Comparison of ENCODE assay signal across 7 cellular contexts in genomic region chr3:186588619-186589018, GRCh38. TPM values are rescaled to one million over a fixed set of nuclear protein-coding genes. Genes with fewer than 3 reads are reported as not detected.
DNase-seq lines count a peak whose midpoint lies in the region; ATAC-seq and TF ChIP-seq lines count a peak whose summit lies in the region.
"Had no signal": no experiment of that assay in that cellular context is flagged by ENCODE, and none has a peak within 500 bp of the region (broad histone marks: within the 10 kb centered on the region; RNA-seq: fewer than 3 reads in every experiment).

No MANE protein-coding gene starts in this region.

- H3K36me3 ChIP-seq in RWPE2 (ENCODE audit: low read depth) (peaks cover 27% of the 10 kb centered on the region), colonic mucosa (no peaks in the 10 kb centered on the region)

- H3K4me3 ChIP-seq in RWPE2 (ENCODE audit: severe bottlenecking) (no peak overlapping the region), colonic mucosa (no peak overlapping the region)
- H3K4me3 ChIP-seq: spleen had no signal

- intact Hi-C loops in left colon (cut with DNase I, micrococcal nuclease) = no loop called here
- intact Hi-C loops in colonic mucosa (cut with DNase I) = no loop called here

- H3K4me1 ChIP-seq in RWPE2 (ENCODE audit: insufficient read depth, poor library complexity, severe bottlenecking) (peaks cover 22% of the 10 kb centered on the region), colonic mucosa (no peaks in the 10 kb centered on the region)
- H3K4me1 ChIP-seq: spleen had no signal

- DNase-seq in RWPE2 (ENCODE audit: low spot score) = no peak
- no peak for DNase-seq in left colon
- DNase-seq in dedifferentiated amniotic fluid mesenchymal stem cell (ENCODE audit: extremely low spot score) = no peak
- no peak for DNase-seq in colonic mucosa
- DNase-seq: naive thymus-derived CD8-positive, alpha-beta T cell; NCI-H69; spleen had no signal

- H3K9me3 ChIP-seq in RWPE2 (ENCODE audit: severe bottlenecking) (no peaks in the 10 kb centered on the region), colonic mucosa (no peaks in the 10 kb centered on the region)
- H3K9me3 ChIP-seq: spleen had no signal

- no peak for TF ChIP-seq CTCF in RWPE2 (IDR thresholded peaks at IDR 0.05; ENCODE audit: poor library complexity, severe bottlenecking)
- TF ChIP-seq CTCF in colonic mucosa (IDR thresholded peaks at IDR 0.05) = no peak

- H3K27ac ChIP-seq in RWPE2 (ENCODE audit: poor library complexity, severe bottlenecking) (peak overlapping the region; percentile 92), colonic mucosa (no peak overlapping the region)
- H3K27ac ChIP-seq: spleen had no signal

- no peak overlapping the region for H3K9ac ChIP-seq in colonic mucosa (ENCODE audit: low read depth in 2 of 2, low read length in 2 of 2)

- ATAC-seq in RWPE2 (ENCODE audit: low read depth) = peak; percentile 88
- ATAC-seq in left colon = peak; percentile 48
- ATAC-seq: naive thymus-derived CD8-positive, alpha-beta T cell had no signal

- H3K27me3 ChIP-seq in RWPE2 (ENCODE audit: insufficient read depth, poor library complexity, severe bottlenecking) = no peaks in the 10 kb centered on the region
- H3K27me3 ChIP-seq in colonic mucosa = no peaks in the 10 kb centered on the region
- H3K27me3 ChIP-seq: spleen had no signal

RNA-seq across cellular contexts. Expression of gene DNAJB11, which starts 18.1 kb away (rescaled TPM):
- total RNA-seq in left colon = 10 to 100 TPM; 39.8 to 49.3 TPM
- total RNA-seq in colonic mucosa = 10 to 100 TPM; 54.7 to 72.5 TPM

RNA-seq across cellular contexts. Expression of gene TBCCD1, which starts 21.5 kb away (rescaled TPM):
- total RNA-seq in left colon (10 to 100 TPM; 10.0 to 10.7 TPM), colonic mucosa (10 to 100 TPM; 10.4 to 14.3 TPM)

RNA-seq across cellular contexts. Expression of gene AHSG, which starts 24.2 kb away (rescaled TPM):
- total RNA-seq in left colon (not detected), colonic mucosa (1 to 10 TPM in 1 of 2 donors, not detected in 1; 1.9 TPM)
- total RNA-seq: naive thymus-derived CD8-positive, alpha-beta T cell had no signal

RNA-seq across cellular contexts. Expression of gene CRYGS, which starts 44.4 kb away (rescaled TPM):
- 1 to 10 TPM; 1.5 to 2.9 TPM for total RNA-seq in left colon
- 1 to 10 TPM; 2.3 to 2.6 TPM for total RNA-seq in colonic mucosa

RNA-seq across cellular contexts. Expression of gene FETUB, which starts 51.6 kb away (rescaled TPM):
- total RNA-seq in left colon (not detected), colonic mucosa (under 1 TPM; 0.22 to 0.27 TPM)
- total RNA-seq: naive thymus-derived CD8-positive, alpha-beta T cell; spleen had no signal
